ENCODE assay signal across 1 cellular context in the genomic region with DNA sequence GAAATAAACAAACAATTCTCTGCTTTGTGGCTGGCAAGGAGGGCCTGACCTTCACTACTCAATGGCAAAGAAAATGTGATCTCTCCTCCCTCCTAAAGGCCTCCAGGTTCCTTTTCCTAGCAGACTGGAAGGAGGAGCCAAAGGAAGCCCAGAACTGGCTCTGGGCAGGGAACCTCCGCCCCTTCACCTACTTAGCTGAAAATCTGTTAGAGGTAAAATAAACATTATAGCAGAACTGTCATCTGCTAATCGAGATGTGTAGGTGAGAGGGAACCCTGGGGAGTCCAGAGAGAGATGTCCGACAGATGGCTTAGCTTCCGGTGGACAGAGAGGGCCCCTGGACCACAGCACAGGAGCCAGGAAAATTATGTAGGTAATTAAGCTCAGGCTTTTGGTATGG.
TF ChIP-seq lines count a peak whose summit lies in the region.

No MANE protein-coding gene starts in this region.

TF ChIP-seq in GM23338, 12 proteins besides CTCF, POLR2A, EP300 and RAD21 (continued from another document):
- TF ChIP-seq ZNF462 (CRISPR knock-in tag; IDR thresholded peaks at IDR 0.05), result no peak
- no peak for TF ChIP-seq STAT1 (IDR thresholded peaks at IDR 0.05; ENCODE audit: unreplicated experiment)
- no peak for TF ChIP-seq CREB1 (CRISPR knock-in tag; IDR thresholded peaks at IDR 0.05; ENCODE audit: low read depth)
- TF ChIP-seq ZNF114 (CRISPR knock-in tag; IDR thresholded peaks at IDR 0.05), result no peak
- TF ChIP-seq ZNF331 (CRISPR knock-in tag; IDR thresholded peaks at IDR 0.05; ENCODE audit: low read depth), result no peak
- no peak for TF ChIP-seq JUNB (IDR thresholded peaks at IDR 0.05; ENCODE audit: unreplicated experiment)
- no peak for TF ChIP-seq ETS1 (IDR thresholded peaks at IDR 0.05)
